Comparison of ENCODE assay signal across 1 cellular context in the genomic region with DNA sequence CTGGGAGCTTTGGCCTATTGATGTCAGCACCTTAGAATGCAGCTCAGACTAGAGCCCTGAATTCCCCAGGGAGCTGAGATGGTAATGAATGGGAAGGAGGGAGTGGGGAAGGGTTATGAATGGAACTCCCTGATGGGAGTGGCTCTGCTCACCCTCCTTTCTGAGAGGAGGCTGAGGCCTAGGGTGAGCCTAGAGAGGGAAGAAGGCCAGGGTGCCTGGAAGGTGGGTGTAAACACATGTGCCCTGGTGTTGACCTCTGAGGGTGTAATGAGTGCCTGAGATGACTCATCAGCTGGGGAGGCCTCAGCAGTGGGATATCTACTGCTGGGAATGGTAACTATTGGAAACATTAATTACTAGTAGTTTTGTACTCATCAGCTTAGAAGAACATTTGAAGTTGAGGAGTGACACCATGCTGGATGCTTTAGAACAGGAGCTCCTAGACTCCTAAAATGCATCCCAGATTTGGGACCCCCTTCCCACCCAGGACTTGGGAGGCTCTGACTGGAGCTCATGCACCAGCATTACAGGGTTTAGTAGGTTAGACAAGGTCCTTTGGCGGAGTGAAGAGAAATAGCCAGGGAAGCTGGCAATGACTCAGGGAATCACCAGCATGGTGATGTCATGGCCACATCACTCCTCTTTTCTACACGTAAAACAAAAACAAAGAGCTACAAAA.
TF ChIP-seq lines count a peak whose summit lies in the region.

No MANE protein-coding gene starts in this region.

TF ChIP-seq in GM23338, 12 proteins besides CTCF, POLR2A, EP300 and RAD21 (continued from another document):
- TF ChIP-seq, protein P1, sequence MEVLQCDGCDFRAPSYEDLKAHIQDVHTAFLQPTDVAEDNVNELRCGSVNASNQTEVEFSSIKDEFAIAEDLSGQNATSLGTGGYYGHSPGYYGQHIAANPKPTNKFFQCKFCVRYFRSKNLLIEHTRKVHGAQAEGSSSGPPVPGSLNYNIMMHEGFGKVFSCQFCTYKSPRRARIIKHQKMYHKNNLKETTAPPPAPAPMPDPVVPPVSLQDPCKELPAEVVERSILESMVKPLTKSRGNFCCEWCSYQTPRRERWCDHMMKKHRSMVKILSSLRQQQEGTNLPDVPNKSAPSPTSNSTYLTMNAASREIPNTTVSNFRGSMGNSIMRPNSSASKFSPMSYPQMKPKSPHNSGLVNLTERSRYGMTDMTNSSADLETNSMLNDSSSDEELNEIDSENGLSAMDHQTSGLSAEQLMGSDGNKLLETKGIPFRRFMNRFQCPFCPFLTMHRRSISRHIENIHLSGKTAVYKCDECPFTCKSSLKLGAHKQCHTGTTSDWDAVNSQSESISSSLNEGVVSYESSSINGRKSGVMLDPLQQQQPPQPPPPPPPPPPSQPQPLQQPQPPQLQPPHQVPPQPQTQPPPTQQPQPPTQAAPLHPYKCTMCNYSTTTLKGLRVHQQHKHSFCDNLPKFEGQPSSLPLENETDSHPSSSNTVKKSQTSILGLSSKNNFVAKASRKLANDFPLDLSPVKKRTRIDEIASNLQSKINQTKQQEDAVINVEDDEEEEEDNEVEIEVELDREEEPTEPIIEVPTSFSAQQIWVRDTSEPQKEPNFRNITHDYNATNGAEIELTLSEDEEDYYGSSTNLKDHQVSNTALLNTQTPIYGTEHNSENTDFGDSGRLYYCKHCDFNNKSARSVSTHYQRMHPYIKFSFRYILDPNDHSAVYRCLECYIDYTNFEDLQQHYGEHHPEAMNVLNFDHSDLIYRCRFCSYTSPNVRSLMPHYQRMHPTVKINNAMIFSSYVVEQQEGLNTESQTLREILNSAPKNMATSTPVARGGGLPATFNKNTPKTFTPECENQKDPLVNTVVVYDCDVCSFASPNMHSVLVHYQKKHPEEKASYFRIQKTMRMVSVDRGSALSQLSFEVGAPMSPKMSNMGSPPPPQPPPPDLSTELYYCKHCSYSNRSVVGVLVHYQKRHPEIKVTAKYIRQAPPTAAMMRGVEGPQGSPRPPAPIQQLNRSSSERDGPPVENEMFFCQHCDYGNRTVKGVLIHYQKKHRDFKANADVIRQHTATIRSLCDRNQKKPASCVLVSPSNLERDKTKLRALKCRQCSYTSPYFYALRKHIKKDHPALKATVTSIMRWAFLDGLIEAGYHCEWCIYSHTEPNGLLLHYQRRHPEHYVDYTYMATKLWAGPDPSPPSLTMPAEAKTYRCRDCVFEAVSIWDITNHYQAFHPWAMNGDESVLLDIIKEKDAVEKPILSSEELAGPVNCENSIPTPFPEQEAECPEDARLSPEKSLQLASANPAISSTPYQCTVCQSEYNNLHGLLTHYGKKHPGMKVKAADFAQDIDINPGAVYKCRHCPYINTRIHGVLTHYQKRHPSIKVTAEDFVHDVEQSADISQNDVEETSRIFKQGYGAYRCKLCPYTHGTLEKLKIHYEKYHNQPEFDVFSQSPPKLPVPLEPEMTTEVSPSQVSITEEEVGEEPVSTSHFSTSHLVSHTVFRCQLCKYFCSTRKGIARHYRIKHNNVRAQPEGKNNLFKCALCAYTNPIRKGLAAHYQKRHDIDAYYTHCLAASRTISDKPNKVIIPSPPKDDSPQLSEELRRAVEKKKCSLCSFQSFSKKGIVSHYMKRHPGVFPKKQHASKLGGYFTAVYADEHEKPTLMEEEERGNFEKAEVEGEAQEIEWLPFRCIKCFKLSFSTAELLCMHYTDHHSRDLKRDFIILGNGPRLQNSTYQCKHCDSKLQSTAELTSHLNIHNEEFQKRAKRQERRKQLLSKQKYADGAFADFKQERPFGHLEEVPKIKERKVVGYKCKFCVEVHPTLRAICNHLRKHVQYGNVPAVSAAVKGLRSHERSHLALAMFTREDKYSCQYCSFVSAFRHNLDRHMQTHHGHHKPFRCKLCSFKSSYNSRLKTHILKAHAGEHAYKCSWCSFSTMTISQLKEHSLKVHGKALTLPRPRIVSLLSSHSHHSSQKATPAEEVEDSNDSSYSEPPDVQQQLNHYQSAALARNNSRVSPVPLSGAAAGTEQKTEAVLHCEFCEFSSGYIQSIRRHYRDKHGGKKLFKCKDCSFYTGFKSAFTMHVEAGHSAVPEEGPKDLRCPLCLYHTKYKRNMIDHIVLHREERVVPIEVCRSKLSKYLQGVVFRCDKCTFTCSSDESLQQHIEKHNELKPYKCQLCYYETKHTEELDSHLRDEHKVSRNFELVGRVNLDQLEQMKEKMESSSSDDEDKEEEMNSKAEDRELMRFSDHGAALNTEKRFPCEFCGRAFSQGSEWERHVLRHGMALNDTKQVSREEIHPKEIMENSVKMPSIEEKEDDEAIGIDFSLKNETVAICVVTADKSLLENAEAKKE (CRISPR knock-in tag; IDR thresholded peaks at IDR 0.05), result no peak
- no peak for TF ChIP-seq JUNB (IDR thresholded peaks at IDR 0.05; ENCODE audit: unreplicated experiment)
- TF ChIP-seq NANOG (IDR thresholded peaks at IDR 0.05; ENCODE audit: borderline replicate concordance), result no peak
- no peak for TF ChIP-seq ZNF331 (CRISPR knock-in tag; IDR thresholded peaks at IDR 0.05; ENCODE audit: low read depth)
- TF ChIP-seq, protein P2, sequence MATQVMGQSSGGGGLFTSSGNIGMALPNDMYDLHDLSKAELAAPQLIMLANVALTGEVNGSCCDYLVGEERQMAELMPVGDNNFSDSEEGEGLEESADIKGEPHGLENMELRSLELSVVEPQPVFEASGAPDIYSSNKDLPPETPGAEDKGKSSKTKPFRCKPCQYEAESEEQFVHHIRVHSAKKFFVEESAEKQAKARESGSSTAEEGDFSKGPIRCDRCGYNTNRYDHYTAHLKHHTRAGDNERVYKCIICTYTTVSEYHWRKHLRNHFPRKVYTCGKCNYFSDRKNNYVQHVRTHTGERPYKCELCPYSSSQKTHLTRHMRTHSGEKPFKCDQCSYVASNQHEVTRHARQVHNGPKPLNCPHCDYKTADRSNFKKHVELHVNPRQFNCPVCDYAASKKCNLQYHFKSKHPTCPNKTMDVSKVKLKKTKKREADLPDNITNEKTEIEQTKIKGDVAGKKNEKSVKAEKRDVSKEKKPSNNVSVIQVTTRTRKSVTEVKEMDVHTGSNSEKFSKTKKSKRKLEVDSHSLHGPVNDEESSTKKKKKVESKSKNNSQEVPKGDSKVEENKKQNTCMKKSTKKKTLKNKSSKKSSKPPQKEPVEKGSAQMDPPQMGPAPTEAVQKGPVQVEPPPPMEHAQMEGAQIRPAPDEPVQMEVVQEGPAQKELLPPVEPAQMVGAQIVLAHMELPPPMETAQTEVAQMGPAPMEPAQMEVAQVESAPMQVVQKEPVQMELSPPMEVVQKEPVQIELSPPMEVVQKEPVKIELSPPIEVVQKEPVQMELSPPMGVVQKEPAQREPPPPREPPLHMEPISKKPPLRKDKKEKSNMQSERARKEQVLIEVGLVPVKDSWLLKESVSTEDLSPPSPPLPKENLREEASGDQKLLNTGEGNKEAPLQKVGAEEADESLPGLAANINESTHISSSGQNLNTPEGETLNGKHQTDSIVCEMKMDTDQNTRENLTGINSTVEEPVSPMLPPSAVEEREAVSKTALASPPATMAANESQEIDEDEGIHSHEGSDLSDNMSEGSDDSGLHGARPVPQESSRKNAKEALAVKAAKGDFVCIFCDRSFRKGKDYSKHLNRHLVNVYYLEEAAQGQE (IDR thresholded peaks at IDR 0.05; ENCODE audit: unreplicated experiment), result no peak
- TF ChIP-seq EZH2phosphoT487 (IDR thresholded peaks at IDR 0.05; ENCODE audit: unreplicated experiment), result no peak
- TF ChIP-seq EZH2 (IDR thresholded peaks at IDR 0.05; ENCODE audit: low read depth, unreplicated experiment), result no peak
